Comparison of ENCODE assay signal across 13 cellular contexts in the genomic region with DNA sequence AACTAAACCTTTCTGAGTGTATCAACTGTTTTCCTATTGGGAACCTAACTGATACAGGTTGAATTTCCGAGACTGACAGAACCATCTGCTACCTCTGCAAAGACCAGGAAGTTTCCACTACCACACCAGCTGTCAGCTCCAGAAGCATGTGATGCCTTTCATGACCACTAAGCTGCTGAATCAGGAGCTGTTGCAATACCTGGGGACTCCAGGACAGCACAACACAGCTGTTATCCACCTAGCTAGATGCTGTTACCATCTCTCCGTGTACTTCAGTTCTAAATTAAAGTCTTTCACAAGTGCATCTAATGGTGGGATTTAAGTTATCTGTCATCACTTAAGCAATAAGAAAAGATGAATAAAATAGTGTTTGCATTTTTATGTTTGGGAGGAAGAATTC.
DNase-seq lines count a peak whose midpoint lies in the region; ATAC-seq and TF ChIP-seq lines count a peak whose summit lies in the region.
"Had no signal": no experiment of that assay in that cellular context is flagged by ENCODE, and none has a peak within 500 bp of the region (broad histone marks: within the 10 kb centered on the region; RNA-seq: fewer than 3 reads in every experiment).

No MANE protein-coding gene starts in this region.

- no peaks in the 10 kb centered on the region for H3K9me3 ChIP-seq in hepatocyte (ENCODE audit: low read depth)

- no peak overlapping the region for H2AFZ ChIP-seq in hepatocyte

- 60% methylated on average over 2 of the region's 2 CpGs for WGBS in hepatocyte (ENCODE audit: low lambda C conversion rate, missing lambda C conversion rate)

- H3K27me3 Mint-ChIP-seq in Calu3 (ENCODE audit: unreplicated experiment) = no peaks in the 10 kb centered on the region
- no peaks in the 10 kb centered on the region for H3K27me3 Mint-ChIP-seq in activated T-cell treated with anti-CD3 and anti-CD28 coated beads, Interleukin-2, amount 50 U/mL, for 4 hours (ENCODE audit: low read depth)
- H3K27me3 Mint-ChIP-seq: activated B cell treated with CpG ODN at 0.5 μM for 24 hours had no signal

- intact Hi-C loops in Calu3 (cut with micrococcal nuclease; ENCODE audit: unreplicated experiment) = no loop called here

- no peak overlapping the region for H3K27ac Mint-ChIP-seq in Calu3 (ENCODE audit: unreplicated experiment)
- H3K27ac Mint-ChIP-seq: activated B cell treated with CpG ODN at 0.5 μM for 24 hours; activated T-helper 1 cell treated with anti-CD3 and anti-CD28 coated beads, Interleukin-12 subunit alpha, Interleukin-12 subunit beta, Interleukin-2, Interleukin-4 antibody, amounts not matched to agents 30 ng/mL and 10 ng/mL and 1 ng/mL, durations not matched to agents 14 hours and 24 hours and 36 hours; stimulated activated effector memory CD8-positive, alpha-beta T cell treated with anti-CD3 and anti-CD28 coated beads, Interleukin-12 subunit alpha, Interleukin-12 subunit beta, amount 100 ng/mL, for 72 hours had no signal

- ATAC-seq in HG03342 (IDR thresholded peaks at IDR 0.05; ENCODE audit: unreplicated experiment) (peak; percentile 57), esophagus mucosa (no peak)
- no peak for ATAC-seq in activated T-cell treated with anti-CD3 and anti-CD28 coated beads, Interleukin-2, amount 50 U/mL, for 4 hours
- ATAC-seq: stimulated activated effector memory CD8-positive, alpha-beta T cell treated with anti-CD3 and anti-CD28 coated beads, Interleukin-12 subunit alpha, Interleukin-12 subunit beta, amount 100 ng/mL, for 72 hours had no signal

- no peaks in the 10 kb centered on the region for H3K79me2 ChIP-seq in hepatocyte

- H4K20me1 ChIP-seq in hepatocyte (ENCODE audit: insufficient read depth, poor library complexity, severe bottlenecking) = no peaks in the 10 kb centered on the region

- H3K4me3 Mint-ChIP-seq in Calu3 (ENCODE audit: low read depth, unreplicated experiment) = no peak overlapping the region
- H3K4me3 Mint-ChIP-seq in activated T-cell treated with anti-CD3 and anti-CD28 coated beads, Interleukin-2, amount 50 U/mL, for 4 hours = no peak overlapping the region
- H3K4me3 Mint-ChIP-seq: activated B cell treated with CpG ODN at 0.5 μM for 24 hours; activated T-helper 1 cell treated with anti-CD3 and anti-CD28 coated beads, Interleukin-12 subunit alpha, Interleukin-12 subunit beta, Interleukin-2, Interleukin-4 antibody, amounts not matched to agents 30 ng/mL and 10 ng/mL and 1 ng/mL, durations not matched to agents 14 hours and 24 hours and 36 hours; stimulated activated effector memory CD8-positive, alpha-beta T cell treated with anti-CD3 and anti-CD28 coated beads, Interleukin-12 subunit alpha, Interleukin-12 subunit beta, amount 100 ng/mL, for 72 hours had no signal

- DNase-seq in Calu3 (peak; percentile 13), NCI-H82 treated with DMSO at 0.1 percent for 48 hours (lab: John Stamatoyannopoulos, UW; ENCODE audit: unreplicated experiment) (peak; percentile 60), hepatocyte (ENCODE audit: low spot score) (peak; percentile 26), GM19240 (ENCODE audit: insufficient read length, low spot score) (no peak), T-helper 2 cell (no peak)
- DNase-seq in activated T-cell treated with anti-CD3 and anti-CD28 coated beads, Interleukin-2, amount 50 U/mL, for 4 hours = no peak
- DNase-seq: activated B cell treated with CpG ODN at 0.5 μM for 24 hours, head of caudate nucleus, NCI-H1930 had no signal

- H3K36me3 ChIP-seq in hepatocyte (replicated peaks; ENCODE audit: insufficient read depth, low read depth) = no peaks in the 10 kb centered on the region

- CTCF ChIA-PET in Calu3 (lab: Charles Lee) = interaction anchor here (1.3 kb wide), 1 partner anchor 11 kb away, joined by 3 read pairs; no protein-coding TSS in a partner anchor

- no peak overlapping the region for H3K4me2 ChIP-seq in hepatocyte

- H3K27ac ChIP-seq in hepatocyte = no peak overlapping the region

- no TSS peak for BruUV-seq in Calu3 (replicated peaks; lab: Mats Ljungman, UMichigan)

- H3K4me1 ChIP-seq in hepatocyte (ENCODE audit: insufficient read depth) = no peaks in the 10 kb centered on the region

- TF ChIP-seq CTCF in Calu3 (IDR thresholded peaks at IDR 0.05; ENCODE audit: unreplicated experiment) (no peak), hepatocyte (IDR thresholded peaks at IDR 0.05; ENCODE audit: poor library complexity) (no peak)

- H3K9me2 ChIP-seq in hepatocyte (replicated peaks; ENCODE audit: insufficient read depth) = no peaks in the 10 kb centered on the region

- H3K4me3 ChIP-seq in hepatocyte = no peak overlapping the region

- H3K9me3 Mint-ChIP-seq in Calu3 (ENCODE audit: low read depth, unreplicated experiment) = no peaks in the 10 kb centered on the region
- H3K9me3 Mint-ChIP-seq in activated T-cell treated with anti-CD3 and anti-CD28 coated beads, Interleukin-2, amount 50 U/mL, for 4 hours = peaks cover 13% of the 10 kb centered on the region

- H3K27me3 ChIP-seq in hepatocyte = no peaks in the 10 kb centered on the region

- no peaks in the 10 kb centered on the region for H3K36me3 Mint-ChIP-seq in Calu3 (ENCODE audit: insufficient read depth, unreplicated experiment)
- no peaks in the 10 kb centered on the region for H3K36me3 Mint-ChIP-seq in activated T-cell treated with anti-CD3 and anti-CD28 coated beads, Interleukin-2, amount 50 U/mL, for 4 hours (ENCODE audit: insufficient read depth)
- H3K36me3 Mint-ChIP-seq: stimulated activated effector memory CD8-positive, alpha-beta T cell treated with anti-CD3 and anti-CD28 coated beads, Interleukin-12 subunit alpha, Interleukin-12 subunit beta, amount 100 ng/mL, for 72 hours had no signal

- H3K4me1 Mint-ChIP-seq in Calu3 (ENCODE audit: low read depth, unreplicated experiment) = no peaks in the 10 kb centered on the region
- H3K4me1 Mint-ChIP-seq in activated T-cell treated with anti-CD3 and anti-CD28 coated beads, Interleukin-2, amount 50 U/mL, for 4 hours (ENCODE audit: low read depth) = no peaks in the 10 kb centered on the region
- H3K4me1 Mint-ChIP-seq: activated B cell treated with CpG ODN at 0.5 μM for 24 hours; stimulated activated effector memory CD8-positive, alpha-beta T cell treated with anti-CD3 and anti-CD28 coated beads, Interleukin-12 subunit alpha, Interleukin-12 subunit beta, amount 100 ng/mL, for 72 hours had no signal

Comparison
In these comparisons a context has a peak if more than half of its experiments do, and no peak if none do; other contexts are left out.
1. DNase-seq: peak in Calu3 (single experiment), NCI-H82 treated with DMSO at 0.1 percent for 48 hours (single experiment) and hepatocyte (single experiment); none in activated T-cell treated with anti-CD3 and anti-CD28 coated beads, Interleukin-2, amount 50 U/mL, for 4 hours (single experiment), GM19240 (single experiment) and T-helper 2 cell (0 of 5).